ENCODE assay signal across 16 cellular contexts in the genomic region with DNA sequence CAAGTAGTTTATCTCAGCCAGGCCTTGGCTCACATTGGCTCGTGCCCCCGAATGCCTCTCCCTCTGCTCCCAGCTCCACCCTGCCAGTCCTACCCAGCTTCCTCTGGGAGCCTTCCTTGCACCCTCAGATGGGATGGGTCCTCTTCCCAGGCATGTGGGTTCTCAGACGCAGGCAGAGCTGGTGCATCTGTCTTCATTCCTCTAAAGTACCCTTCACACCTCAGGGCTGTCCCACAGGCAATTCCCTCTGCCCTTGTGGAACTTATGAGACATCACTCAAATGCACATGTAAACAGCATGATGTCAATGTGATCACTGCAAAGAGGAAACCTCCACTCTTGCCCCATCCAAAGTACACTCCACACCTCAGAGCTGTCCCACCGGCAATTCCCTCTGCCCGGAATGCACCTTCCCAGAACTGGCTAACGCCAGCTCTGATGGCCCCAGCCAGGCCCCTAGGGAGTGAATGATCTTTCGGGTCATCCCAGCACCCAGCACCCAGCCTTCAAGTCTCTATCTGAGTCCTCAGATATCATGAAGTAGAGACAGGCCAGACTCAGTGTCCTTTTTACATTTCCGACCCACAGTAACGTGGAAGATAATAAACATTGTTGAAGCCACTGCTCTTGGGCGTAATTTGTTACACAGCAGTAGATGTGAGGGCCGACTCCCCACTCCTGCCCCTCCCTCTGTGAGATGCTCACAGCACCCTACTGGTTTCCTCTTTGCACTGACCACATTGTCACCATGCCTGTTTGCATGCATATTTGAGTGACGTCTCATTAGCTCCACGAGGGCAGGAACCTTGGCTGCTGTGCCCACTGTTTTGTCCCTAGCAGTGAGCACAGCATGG.
A peak's percentile ranks its signal among the peaks of the same experiment; 100 is the strongest.
DNase-seq lines count a peak whose midpoint lies in the region; ATAC-seq and TF ChIP-seq lines count a peak whose summit lies in the region.
"Had no signal": no experiment of that assay in that cellular context is flagged by ENCODE, and none has a peak within 500 bp of the region (broad histone marks: within the 10 kb centered on the region; RNA-seq: fewer than 3 reads in every experiment).

No MANE protein-coding gene starts in this region.

- H3K4me1 Mint-ChIP-seq in Caco-2 (ENCODE audit: low read depth, unreplicated experiment) (peaks cover 34% of the 10 kb centered on the region), natural killer cell (peaks cover 25 to 28% of the 10 kb centered on the region in 2 donors)
- H3K4me1 Mint-ChIP-seq in dendritic cell treated with granulocyte-macrophage colony-stimulating factor and Interleukin-4, amounts not matched to agents 40 ng/mL and 50 ng/mL, for 4 days (ENCODE audit: low read depth), result peaks cover 19% of the 10 kb centered on the region

- H3K27me3 ChIP-seq in Caco-2 (replicated peaks; ENCODE audit: control insufficient read depth, insufficient read depth, low read length) (no peaks in the 10 kb centered on the region), HCT116 (ENCODE audit: insufficient read depth, low read length) (no peaks in the 10 kb centered on the region)

- H2AFZ ChIP-seq in HCT116 (ENCODE audit: low read depth, low read length, poor library complexity, severe bottlenecking), result no peak overlapping the region
- H2AFZ ChIP-seq: GM23338 had no signal

- H3K9ac ChIP-seq in HCT116 (ENCODE audit: low read length), result no peak overlapping the region

- BruUV-seq in Caco-2 (replicated peaks; lab: Mats Ljungman, UMichigan) (no TSS peak), HCT116 (replicated peaks; lab: Mats Ljungman, UMichigan) (no TSS peak)

- no peaks in the 10 kb centered on the region for H3K9me2 ChIP-seq in HCT116 (ENCODE audit: insufficient read depth)

- DNase-seq in Caco-2 (peak in 1 of 2 experiments; percentile 37), HCT116 (ENCODE audit: low read depth, low spot score) (no peak), natural killer cell (peak; percentile 41), COLO829 (ENCODE audit: low spot score) (no peak), DMS114 treated with DMSO at 0.1 percent for 48 hours (lab: John Stamatoyannopoulos, UW; ENCODE audit: unreplicated experiment) (no peak), NCI-H2227 (lab: John Stamatoyannopoulos, UW; ENCODE audit: unreplicated experiment) (no peak)
- no peak for DNase-seq in activated naive CD4-positive, alpha-beta T cell (lab: John Stamatoyannopoulos, UW)
- DNase-seq: activated CD4-positive, alpha-beta T cell treated with anti-CD3 and anti-CD28 coated beads for 1 hour; activated naive CD4-positive, alpha-beta T cell treated with anti-CD3 and anti-CD28 coated beads, Interleukin-2, amount 50 U/mL, for 16 hours; DMS79; hippocampal formation; NCI-H1048; Right ventricle myocardium superior had no signal

- no peaks in the 10 kb centered on the region for H4K20me1 ChIP-seq in HCT116 (ENCODE audit: insufficient read depth)

- no peaks in the 10 kb centered on the region for H3K27me3 Mint-ChIP-seq in Caco-2 (ENCODE audit: insufficient read depth, unreplicated experiment)
- H3K27me3 Mint-ChIP-seq in dendritic cell treated with granulocyte-macrophage colony-stimulating factor and Interleukin-4, amounts not matched to agents 40 ng/mL and 50 ng/mL, for 4 days, result no peaks in the 10 kb centered on the region
- H3K27me3 Mint-ChIP-seq in natural killer cell (ENCODE audit: low read depth in 2 of 2), result no peaks in the 10 kb centered on the region
- H3K27me3 Mint-ChIP-seq: progenitor cell of endocrine pancreas had no signal

- H3K9me3 ChIP-seq in Caco-2, result no peaks in the 10 kb centered on the region
- no peaks in the 10 kb centered on the region for H3K9me3 ChIP-seq in HCT116 (ENCODE audit: control insufficient read depth in 1 of 2, insufficient read depth in 1 of 2, low read depth in 1 of 2, low read length in 2 of 2)

- no peaks in the 10 kb centered on the region for H3K79me2 ChIP-seq in HCT116 (ENCODE audit: insufficient read depth, low read length)

- H3K4me1 ChIP-seq in Caco-2 (peaks cover 25% of the 10 kb centered on the region), HCT116 (ENCODE audit: control insufficient read depth in 1 of 2, insufficient read depth in 2 of 2, low read length in 2 of 2) (peaks cover 0 to 26% of the 10 kb centered on the region in 2 experiments; a peak in 2 of 4 replicates)

- H3K36me3 Mint-ChIP-seq in Caco-2 (ENCODE audit: insufficient read depth, unreplicated experiment) (no peaks in the 10 kb centered on the region), natural killer cell (no peaks in the 10 kb centered on the region)
- H3K36me3 Mint-ChIP-seq in dendritic cell treated with granulocyte-macrophage colony-stimulating factor and Interleukin-4, amounts not matched to agents 40 ng/mL and 50 ng/mL, for 4 days (ENCODE audit: low read depth), result peaks cover 3% of the 10 kb centered on the region

- TF ChIP-seq CTCF in Caco-2 (IDR thresholded peaks at IDR 0.05; ENCODE audit: insufficient read depth in 1 of 2, low read depth in 1 of 2, low read length in 1 of 2, severe bottlenecking in 1 of 2, unreplicated experiment in 1 of 2), result no peak
- no peak for TF ChIP-seq CTCF in HCT116 (IDR thresholded peaks at IDR 0.05 in 2 of 3, conservative IDR thresholded peaks at IDR 0.05 in 1 of 3; ENCODE audit: borderline replicate concordance in 1 of 3, insufficient read depth in 1 of 3, low read depth in 2 of 3, low read length in 2 of 3)
- TF ChIP-seq CTCF in natural killer cell (IDR thresholded peaks at IDR 0.05), result no peak

- H3K9me3 Mint-ChIP-seq in Caco-2 (ENCODE audit: unreplicated experiment) (no peaks in the 10 kb centered on the region), natural killer cell (no peaks in the 10 kb centered on the region)
- H3K9me3 Mint-ChIP-seq in dendritic cell treated with granulocyte-macrophage colony-stimulating factor and Interleukin-4, amounts not matched to agents 40 ng/mL and 50 ng/mL, for 4 days, result peaks cover 14% of the 10 kb centered on the region
- H3K9me3 Mint-ChIP-seq: GM23338 had no signal

- TF ChIP-seq RAD21 in HCT116 (IDR thresholded peaks at IDR 0.05; ENCODE audit: low read depth), result no peak

- H3K36me3 ChIP-seq in Caco-2 (ENCODE audit: control insufficient read depth, insufficient read depth, low read length), result no peaks in the 10 kb centered on the region
- no peaks in the 10 kb centered on the region for H3K36me3 ChIP-seq in HCT116 (ENCODE audit: control insufficient read depth in 1 of 2, insufficient read depth in 2 of 2, low read length in 2 of 2)

- RAD21 ChIA-PET in HCT116 (lab: Charles Lee; ENCODE audit: low non-redundant PET in 1 of 2, low total read pairs in 2 of 2, uncharacterized antibody in 2 of 2, unreplicated experiment in 2 of 2), result no interaction called here

- peak overlapping the region; percentile 88 for H3K27ac Mint-ChIP-seq in Caco-2 (ENCODE audit: unreplicated experiment)
- peak overlapping the region; percentile 56 for H3K27ac Mint-ChIP-seq in dendritic cell treated with granulocyte-macrophage colony-stimulating factor and Interleukin-4, amounts not matched to agents 40 ng/mL and 50 ng/mL, for 4 days
- peak overlapping the region; percentile 83 to 95 for H3K27ac Mint-ChIP-seq in natural killer cell
- H3K27ac Mint-ChIP-seq: GM23338 had no signal

- no peak overlapping the region for H3K27ac ChIP-seq in HCT116 (ENCODE audit: low read depth, low read length)

- ATAC-seq in HCT116, result 0 out of 2 replicates have a peak, but pooled peaks have one; percentile 18
- ATAC-seq in natural killer cell, result peak; percentile 88 to 98 (median 95)
- ATAC-seq: GM23338 had no signal

- CTCF ChIA-PET in Caco-2 (lab: Charles Lee) (interaction anchor here (0.6 kb wide), 1 partner anchor 1482 kb away, joined by 8 read pairs; no protein-coding TSS in a partner anchor), HCT116 (lab: Charles Lee) (interaction anchor here (3.6 kb wide), 1 partner anchor 170 kb away, joined by 35 read pairs; no protein-coding TSS in a partner anchor)

- H3K4me3 ChIP-seq in Caco-2 (ENCODE audit: low read depth, low read length), result no peak overlapping the region
- H3K4me3 ChIP-seq in HCT116 (replicated peaks in 1 of 2; ENCODE audit: low read depth in 1 of 2, low read length in 2 of 2), result no peak overlapping the region
- H3K4me3 ChIP-seq: GM23338 had no signal

- POLR2A ChIA-PET in Caco-2 (lab: Charles Lee) (no interaction called here), HCT116 (lab: Charles Lee) (interaction anchor here (0.6 kb wide), 1 partner anchor 171 kb away, joined by 3 read pairs; no protein-coding TSS in a partner anchor)

- H3K4me3 Mint-ChIP-seq in Caco-2 (ENCODE audit: unreplicated experiment), result no peak overlapping the region
- H3K4me3 Mint-ChIP-seq in dendritic cell treated with granulocyte-macrophage colony-stimulating factor and Interleukin-4, amounts not matched to agents 40 ng/mL and 50 ng/mL, for 4 days, result no peak overlapping the region
- H3K4me3 Mint-ChIP-seq in natural killer cell, result peak overlapping the region; percentile 79
- H3K4me3 Mint-ChIP-seq: GM23338 had no signal

- no peak for TF ChIP-seq POLR2A in HCT116 (IDR thresholded peaks at IDR 0.05; ENCODE audit: borderline replicate concordance, extremely low read depth, insufficient read depth, insufficient read length)

- intact Hi-C loops in Caco-2 (cut with micrococcal nuclease; ENCODE audit: unreplicated experiment), result loop anchor here (5.0 kb wide), 1 partner anchor 357 kb away; no protein-coding TSS in a partner anchor
- intact Hi-C loops in HCT116 (cut with micrococcal nuclease), result no loop called here
- intact Hi-C loops in dendritic cell treated with granulocyte-macrophage colony-stimulating factor and Interleukin-4, amounts not matched to agents 40 ng/mL and 50 ng/mL, for 4 days (cut with micrococcal nuclease), result loop anchor here (5.0 kb wide), 1 partner anchor 62 kb away; no protein-coding TSS in a partner anchor
- intact Hi-C loops in natural killer cell (cut with micrococcal nuclease), result loop anchor here (2.0 kb wide), 1 partner anchor 66 kb away; no protein-coding TSS in a partner anchor

- peak overlapping the region; percentile 31 for H3K4me2 ChIP-seq in HCT116 (ENCODE audit: low read length)
- H3K4me2 ChIP-seq: GM23338 had no signal

TF ChIP-seq in HCT116, 20 proteins besides CTCF, POLR2A, EP300 and RAD21:
- TF ChIP-seq EZH2phosphoT487 (IDR thresholded peaks at IDR 0.05; ENCODE audit: borderline replicate concordance), result no peak
- 0 out of 2 replicates have a peak, but pooled peaks have one; percentile 15 for TF ChIP-seq MAX (IDR thresholded peaks at IDR 0.05)
- TF ChIP-seq CEBPB (IDR thresholded peaks at IDR 0.05; ENCODE audit: low read depth), result no peak
- TF ChIP-seq ELF1 (IDR thresholded peaks at IDR 0.05; ENCODE audit: borderline replicate concordance, low read depth), result no peak
- no peak for TF ChIP-seq ZNF274 (IDR thresholded peaks at IDR 0.05; ENCODE audit: low read depth, low read length)
- peak; percentile 7; the same call in 1 of the 2 replicates for TF ChIP-seq FOSL1 (IDR thresholded peaks at IDR 0.05; ENCODE audit: low read depth)
- TF ChIP-seq ATF3 (IDR thresholded peaks at IDR 0.05), result no peak
